In the genomic region with DNA sequence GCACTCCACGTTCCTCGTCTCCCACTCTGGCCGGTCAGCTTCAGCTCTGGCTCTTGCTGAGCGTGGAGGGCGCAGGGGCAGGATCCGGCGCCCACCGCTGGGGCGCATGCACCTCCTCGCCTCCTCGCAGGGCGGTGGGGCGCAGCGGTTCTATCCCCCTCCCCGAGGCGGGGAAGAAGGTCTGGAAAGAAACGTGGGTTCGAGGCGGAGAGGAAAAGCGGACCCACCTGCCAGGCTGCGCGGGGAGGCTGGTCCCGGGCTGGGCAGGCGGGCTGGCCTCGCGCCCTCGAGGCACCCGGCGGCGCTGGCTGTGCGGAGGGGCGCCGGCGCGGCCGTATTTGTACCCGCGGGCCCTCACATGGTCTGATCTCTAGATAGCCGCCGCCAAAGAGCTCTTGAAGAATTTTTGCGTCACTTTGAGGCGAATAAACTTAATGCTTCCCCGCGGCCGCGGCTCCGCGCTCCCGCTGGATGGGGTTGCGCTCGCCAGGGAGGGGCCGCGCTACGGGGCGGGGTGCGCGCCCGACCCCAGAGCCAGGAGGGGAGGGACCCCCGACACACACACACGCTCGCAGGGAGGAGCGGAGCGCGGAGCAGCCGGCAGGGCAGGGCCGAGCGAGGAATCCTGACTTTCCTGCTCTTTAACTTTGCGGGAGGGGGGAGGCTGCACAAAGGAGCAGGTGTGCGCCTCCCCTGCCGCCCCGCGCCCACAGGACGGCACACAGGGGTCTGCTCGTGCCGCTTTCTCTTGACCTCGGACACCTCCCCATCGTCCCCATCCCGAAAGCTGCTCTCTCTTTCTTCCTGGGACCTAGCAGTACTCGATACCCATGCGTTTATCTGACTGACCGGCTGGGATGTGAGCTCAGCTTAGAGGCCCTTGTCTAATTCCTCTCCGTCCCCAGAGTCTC, we compare ENCODE assay signal across 8 cellular contexts. TPM values are rescaled to one million over a fixed set of nuclear protein-coding genes. Genes with fewer than 3 reads are reported as not detected.
A peak's percentile ranks its signal among the peaks of the same experiment; 100 is the strongest.
DNase-seq lines count a peak whose midpoint lies in the region; TF ChIP-seq lines count a peak whose summit lies in the region.

A gene (minus strand): TSS at position 312 of the 911 bp plus-strand sequence. CDS start 13,739 bp downstream, outside the sequence.

- no peaks in the 10 kb centered on the region for H3K9me3 ChIP-seq in iPS DF 6.9 (ENCODE audit: control insufficient read depth, insufficient read depth, low read length)
- H3K9me3 ChIP-seq in smooth muscle cell (replicated peaks; ENCODE audit: low read depth), result no peaks in the 10 kb centered on the region

- peaks cover 2% of the 10 kb centered on the region for H3K36me3 Mint-ChIP-seq in activated CD4-positive, alpha-beta T cell treated with anti-CD3 and anti-CD28 coated beads, Interleukin-2, amount 10 ng/mL, durations not matched to agents 24 days and 14 days (ENCODE audit: low read depth)
- H3K36me3 Mint-ChIP-seq in activated T-helper 1 cell treated with anti-CD3 and anti-CD28 coated beads, Interleukin-12 subunit alpha, Interleukin-12 subunit beta, Interleukin-2, Interleukin-4 antibody, amounts not matched to agents 30 ng/mL and 10 ng/mL and 1 ng/mL, durations not matched to agents 14 hours and 24 hours and 36 hours (ENCODE audit: low read depth), result no peaks in the 10 kb centered on the region

- H3K4me1 ChIP-seq in iPS DF 6.9 (ENCODE audit: control insufficient read depth, insufficient read depth, low read length) (peaks cover 6% of the 10 kb centered on the region; the same call in 1 of the 2 replicates), smooth muscle cell (ENCODE audit: low read depth) (peaks cover 9% of the 10 kb centered on the region)

- DNase-seq in activated CD4-positive, alpha-beta T cell treated with anti-CD3 and anti-CD28 coated beads, Interleukin-2, amount 10 ng/mL, durations not matched to agents 24 days and 14 days, result no peak
- DNase-seq in activated CD4-positive, alpha-beta T cell treated with anti-CD3 and anti-CD28 coated beads, Interleukin-2, amount 50 U/mL, for 1 hour, result no peak
- DNase-seq in activated T-helper 1 cell treated with anti-CD3 and anti-CD28 coated beads, Interleukin-12 subunit alpha, Interleukin-12 subunit beta, Interleukin-2, Interleukin-4 antibody, amounts not matched to agents 30 ng/mL and 10 ng/mL and 1 ng/mL, durations not matched to agents 14 hours and 24 hours and 36 hours (ENCODE audit: low spot score), result no peak
- DNase-seq in iPS DF 6.9 (ENCODE audit: low read depth, low spot score) (no peak), smooth muscle cell (lab: John Stamatoyannopoulos, UW; ENCODE audit: unreplicated experiment) (no peak), COLO829 (ENCODE audit: low spot score) (no peak), NCI-H226 (no peak)
- no peak for DNase-seq in stimulated activated naive CD4-positive, alpha-beta T cell (lab: John Stamatoyannopoulos, UW)

- WGBS in iPS DF 6.9 (ENCODE audit: insufficient coverage, insufficient read length), result no CpG with 5 or more reads among the region's 82 CpGs
- 14% methylated on average over 66 of the region's 82 CpGs for WGBS in smooth muscle cell (ENCODE audit: low lambda C conversion rate)

- peak within 1 kb of the TSS; percentile 64 for H2AFZ ChIP-seq in smooth muscle cell (ENCODE audit: low read depth)

- no peaks in the 10 kb centered on the region for H3K9me3 Mint-ChIP-seq in activated CD4-positive, alpha-beta T cell treated with anti-CD3 and anti-CD28 coated beads, Interleukin-2, amount 10 ng/mL, durations not matched to agents 24 days and 14 days
- H3K9me3 Mint-ChIP-seq in activated T-helper 1 cell treated with anti-CD3 and anti-CD28 coated beads, Interleukin-12 subunit alpha, Interleukin-12 subunit beta, Interleukin-2, Interleukin-4 antibody, amounts not matched to agents 30 ng/mL and 10 ng/mL and 1 ng/mL, durations not matched to agents 14 hours and 24 hours and 36 hours, result no peaks in the 10 kb centered on the region

- H3K36me3 ChIP-seq in iPS DF 6.9 (ENCODE audit: control insufficient read depth, insufficient read depth, low read length) (no peaks in the 10 kb centered on the region), smooth muscle cell (ENCODE audit: low read depth) (no peaks in the 10 kb centered on the region)

- no peak within 1 kb of the TSS for H3K9ac ChIP-seq in smooth muscle cell (ENCODE audit: low read depth)

- H4K20me1 ChIP-seq in smooth muscle cell (ENCODE audit: low read depth), result no peaks in the 10 kb centered on the region

- H3K4me2 ChIP-seq in smooth muscle cell, result peak within 1 kb of the TSS; percentile 89

- intact Hi-C loops in activated CD4-positive, alpha-beta T cell treated with anti-CD3 and anti-CD28 coated beads, Interleukin-2, amount 10 ng/mL, durations not matched to agents 24 days and 14 days (cut with micrococcal nuclease), result loop anchor here (10.0 kb wide), 1 partner anchor 131 kb away; no protein-coding TSS in a partner anchor
- intact Hi-C loops in activated T-helper 1 cell treated with anti-CD3 and anti-CD28 coated beads, Interleukin-12 subunit alpha, Interleukin-12 subunit beta, Interleukin-2, Interleukin-4 antibody, amounts not matched to agents 30 ng/mL and 10 ng/mL and 1 ng/mL, durations not matched to agents 14 hours and 24 hours and 36 hours (cut with micrococcal nuclease), result loop anchor here (2.0 to 5.0 kb wide), 2 partner anchors 118 to 131 kb away; a partner anchor contains a TSS

- H3K27me3 Mint-ChIP-seq in activated CD4-positive, alpha-beta T cell treated with anti-CD3 and anti-CD28 coated beads, Interleukin-2, amount 10 ng/mL, durations not matched to agents 24 days and 14 days, result peaks cover 77% of the 10 kb centered on the region
- H3K27me3 Mint-ChIP-seq in activated T-helper 1 cell treated with anti-CD3 and anti-CD28 coated beads, Interleukin-12 subunit alpha, Interleukin-12 subunit beta, Interleukin-2, Interleukin-4 antibody, amounts not matched to agents 30 ng/mL and 10 ng/mL and 1 ng/mL, durations not matched to agents 14 hours and 24 hours and 36 hours (ENCODE audit: insufficient read depth), result peaks cover 71% of the 10 kb centered on the region

- H3K4me3 Mint-ChIP-seq in activated CD4-positive, alpha-beta T cell treated with anti-CD3 and anti-CD28 coated beads, Interleukin-2, amount 10 ng/mL, durations not matched to agents 24 days and 14 days, result peak within 1 kb of the TSS; percentile 79
- peak within 1 kb of the TSS; percentile 63 for H3K4me3 Mint-ChIP-seq in activated T-helper 1 cell treated with anti-CD3 and anti-CD28 coated beads, Interleukin-12 subunit alpha, Interleukin-12 subunit beta, Interleukin-2, Interleukin-4 antibody, amounts not matched to agents 30 ng/mL and 10 ng/mL and 1 ng/mL, durations not matched to agents 14 hours and 24 hours and 36 hours

- H3F3A ChIP-seq in smooth muscle cell (ENCODE audit: low read depth), result no peaks in the 10 kb centered on the region

- H3K4me3 ChIP-seq in iPS DF 6.9 (ENCODE audit: low read length) (peak within 1 kb of the TSS; percentile 42; the same call in 1 of the 2 replicates), smooth muscle cell (peak within 1 kb of the TSS; percentile 51)

- TF ChIP-seq CTCF in smooth muscle cell (IDR thresholded peaks at IDR 0.05; ENCODE audit: borderline replicate concordance, insufficient read depth, poor library complexity, severe bottlenecking), result no peak

- no peak within 1 kb of the TSS for H3K27ac Mint-ChIP-seq in activated CD4-positive, alpha-beta T cell treated with anti-CD3 and anti-CD28 coated beads, Interleukin-2, amount 10 ng/mL, durations not matched to agents 24 days and 14 days
- H3K27ac Mint-ChIP-seq in activated T-helper 1 cell treated with anti-CD3 and anti-CD28 coated beads, Interleukin-12 subunit alpha, Interleukin-12 subunit beta, Interleukin-2, Interleukin-4 antibody, amounts not matched to agents 30 ng/mL and 10 ng/mL and 1 ng/mL, durations not matched to agents 14 hours and 24 hours and 36 hours, result no peak within 1 kb of the TSS

- peaks cover 20% of the 10 kb centered on the region for H3K4me1 Mint-ChIP-seq in activated CD4-positive, alpha-beta T cell treated with anti-CD3 and anti-CD28 coated beads, Interleukin-2, amount 10 ng/mL, durations not matched to agents 24 days and 14 days
- peaks cover 11% of the 10 kb centered on the region for H3K4me1 Mint-ChIP-seq in activated T-helper 1 cell treated with anti-CD3 and anti-CD28 coated beads, Interleukin-12 subunit alpha, Interleukin-12 subunit beta, Interleukin-2, Interleukin-4 antibody, amounts not matched to agents 30 ng/mL and 10 ng/mL and 1 ng/mL, durations not matched to agents 14 hours and 24 hours and 36 hours (ENCODE audit: low read depth)

- H3K27me3 ChIP-seq in iPS DF 6.9 (ENCODE audit: control insufficient read depth, insufficient read depth, low read length) (peaks cover 46% of the 10 kb centered on the region), smooth muscle cell (ENCODE audit: low read depth) (peaks cover 93% of the 10 kb centered on the region)

- no peak within 1 kb of the TSS for H3K27ac ChIP-seq in iPS DF 6.9 (ENCODE audit: low read length)
- H3K27ac ChIP-seq in smooth muscle cell (ENCODE audit: low read depth), result no peak within 1 kb of the TSS

- no peaks in the 10 kb centered on the region for H3K79me2 ChIP-seq in smooth muscle cell (ENCODE audit: low read depth)

RNA-seq across cellular contexts. Expression of the gene that starts here (rescaled TPM):
- total RNA-seq in activated CD4-positive, alpha-beta T cell treated with anti-CD3 and anti-CD28 coated beads, Interleukin-2, amount 10 ng/mL, durations not matched to agents 24 days and 14 days, result not detected in 2 replicates
- not detected in 2 replicates for total RNA-seq in activated T-helper 1 cell treated with anti-CD3 and anti-CD28 coated beads, Interleukin-12 subunit alpha, Interleukin-12 subunit beta, Interleukin-2, Interleukin-4 antibody, amounts not matched to agents 30 ng/mL and 10 ng/mL and 1 ng/mL, durations not matched to agents 14 hours and 24 hours and 36 hours
- total RNA-seq in smooth muscle cell, result 0.49 and 0.76 TPM in 2 replicates
- polyA plus RNA-seq in smooth muscle cell, result 0.11 and 0.78 TPM in 2 replicates
